28 cellular contexts compared by ENCODE assay signal in genomic region chr13:73077867-73078266, GRCh38.
"Had no signal": no experiment of that assay in that cellular context is flagged by ENCODE, and none has a peak within 500 bp of the region (broad histone marks: within the 10 kb centered on the region; RNA-seq: fewer than 3 reads in every experiment).

No MANE protein-coding gene starts in this region.

- FAIRE-seq: astrocyte, TTC549 had no signal

- H3K27ac Mint-ChIP-seq: activated B cell treated with CpG ODN at 0.5 μM for 24 hours; activated CD4-positive, alpha-beta T cell treated with anti-CD3 and anti-CD28 coated beads, Interleukin-2, amount 10 ng/mL, durations not matched to agents 24 days and 14 days; activated CD8-positive, alpha-beta memory T cell treated with anti-CD3 and anti-CD28 coated beads, Interleukin-2, amount 10 ng/mL, durations not matched to agents 7 days and 5 days; activated naive CD4-positive, alpha-beta T cell treated with anti-CD3 and anti-CD28 coated beads, Interleukin-2, amount 50 U/mL, for 72 hours; activated T-cell treated with anti-CD3 and anti-CD28 coated beads, Interleukin-2, amount 50 U/mL, for 24 hours; activated T-helper 1 cell treated with anti-CD3 and anti-CD28 coated beads, Interleukin-12 subunit alpha, Interleukin-12 subunit beta, Interleukin-2, Interleukin-4 antibody, amounts not matched to agents 30 ng/mL and 10 ng/mL and 1 ng/mL, durations not matched to agents 14 hours and 24 hours and 36 hours; brain; T-cell had no signal

- H3K9me3 Mint-ChIP-seq: activated B cell treated with CpG ODN at 0.5 μM for 24 hours; activated CD4-positive, alpha-beta T cell treated with anti-CD3 and anti-CD28 coated beads, Interleukin-2, amount 10 ng/mL, durations not matched to agents 24 days and 14 days; activated naive CD4-positive, alpha-beta T cell treated with anti-CD3 and anti-CD28 coated beads, Interleukin-2, amount 50 U/mL, for 72 hours; activated T-cell treated with anti-CD3 and anti-CD28 coated beads, Interleukin-2, amount 50 U/mL, for 24 hours; activated T-helper 1 cell treated with anti-CD3 and anti-CD28 coated beads, Interleukin-12 subunit alpha, Interleukin-12 subunit beta, Interleukin-2, Interleukin-4 antibody, amounts not matched to agents 30 ng/mL and 10 ng/mL and 1 ng/mL, durations not matched to agents 14 hours and 24 hours and 36 hours; brain; T-cell had no signal

- H3K27me3 Mint-ChIP-seq: activated T-cell treated with anti-CD3 and anti-CD28 coated beads, Interleukin-2, amount 50 U/mL, for 24 hours had no signal

- DNase-seq: activated B cell treated with CpG ODN at 0.5 μM for 24 hours; activated CD4-positive, alpha-beta T cell treated with anti-CD3 and anti-CD28 coated beads for 1 hour; activated CD4-positive, alpha-beta T cell treated with anti-CD3 and anti-CD28 coated beads, Interleukin-2, amount 10 ng/mL, durations not matched to agents 24 days and 14 days; activated CD4-positive, alpha-beta T cell treated with anti-CD3 and anti-CD28 coated beads, Interleukin-2, amount 50 U/mL, for 48 hours; activated CD8-positive, alpha-beta memory T cell treated with anti-CD3 and anti-CD28 coated beads, Interleukin-2, amount 10 ng/mL, durations not matched to agents 7 days and 5 days; activated effector memory CD4-positive, alpha-beta T cell treated with Interleukin-2 at 50 U/mL for 16 hours; activated naive CD4-positive, alpha-beta T cell; activated T-cell treated with anti-CD3 and anti-CD28 coated beads, Interleukin-2, amount 50 U/mL, for 24 hours; amygdala; MG63; MV-4-11; NCI-H1092 treated with DMSO at 0.1 percent for 48 hours; NCI-H1417 treated with DMSO at 0.1 percent for 48 hours; NCI-H1694 treated with DMSO at 0.1 percent for 48 hours; NCI-H2029 treated with DMSO at 0.1 percent for 48 hours; NCI-H510A treated with DMSO at 0.1 percent for 48 hours; NCI-H69; NK-92 treated with Interleukin-12 subunit alpha and Interleukin-12 subunit beta, amount 100 ng/mL, for 24 hours; Peyer's patch; SIG-M5; T-cell; T-helper 2 cell; T1000 had no signal

- H3K4me1 Mint-ChIP-seq: activated B cell treated with CpG ODN at 0.5 μM for 24 hours had no signal

- H3K36me3 Mint-ChIP-seq: activated CD8-positive, alpha-beta memory T cell treated with anti-CD3 and anti-CD28 coated beads, Interleukin-2, amount 10 ng/mL, durations not matched to agents 7 days and 5 days; activated naive CD4-positive, alpha-beta T cell treated with anti-CD3 and anti-CD28 coated beads, Interleukin-2, amount 50 U/mL, for 72 hours had no signal

- ATAC-seq: activated CD8-positive, alpha-beta memory T cell treated with anti-CD3 and anti-CD28 coated beads, Interleukin-2, amount 10 ng/mL, durations not matched to agents 7 days and 5 days; activated naive CD4-positive, alpha-beta T cell treated with anti-CD3 and anti-CD28 coated beads, Interleukin-2, amount 50 U/mL, for 72 hours; T-cell had no signal

- H3K27me3 ChIP-seq: MG63, Peyer's patch had no signal

- H3K9me3 ChIP-seq: MG63, Peyer's patch had no signal

- H3K4me3 ChIP-seq: MG63, Peyer's patch had no signal

- H3K4me3 Mint-ChIP-seq: activated B cell treated with CpG ODN at 0.5 μM for 24 hours; activated CD4-positive, alpha-beta T cell treated with anti-CD3 and anti-CD28 coated beads, Interleukin-2, amount 10 ng/mL, durations not matched to agents 24 days and 14 days; activated CD8-positive, alpha-beta memory T cell treated with anti-CD3 and anti-CD28 coated beads, Interleukin-2, amount 10 ng/mL, durations not matched to agents 7 days and 5 days; activated T-cell treated with anti-CD3 and anti-CD28 coated beads, Interleukin-2, amount 50 U/mL, for 24 hours; activated T-helper 1 cell treated with anti-CD3 and anti-CD28 coated beads, Interleukin-12 subunit alpha, Interleukin-12 subunit beta, Interleukin-2, Interleukin-4 antibody, amounts not matched to agents 30 ng/mL and 10 ng/mL and 1 ng/mL, durations not matched to agents 14 hours and 24 hours and 36 hours; brain; T-cell had no signal
